Comparison of ENCODE assay signal across 23 cellular contexts in the genomic region with DNA sequence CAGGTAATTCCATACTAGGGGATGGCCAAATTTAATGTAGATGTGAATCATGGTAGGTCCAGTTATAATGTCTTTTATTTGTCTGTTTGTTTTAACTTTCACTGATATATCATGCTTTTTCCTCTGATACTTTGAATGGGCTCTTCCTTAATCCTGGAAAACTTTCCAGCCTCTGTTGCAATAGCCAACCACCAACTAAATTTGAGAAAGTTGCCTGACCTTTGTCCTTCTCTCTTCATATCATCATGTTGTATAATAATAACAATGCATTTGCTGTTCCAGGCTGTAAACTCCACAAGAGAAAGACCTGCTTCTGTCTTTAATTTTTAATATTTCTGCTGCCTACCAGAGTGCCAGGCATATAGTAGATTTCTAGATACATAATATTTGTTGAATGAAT.
DNase-seq lines count a peak whose midpoint lies in the region; ATAC-seq, FAIRE-seq and TF ChIP-seq lines count a peak whose summit lies in the region.
"Had no signal": no experiment of that assay in that cellular context is flagged by ENCODE, and none has a peak within 500 bp of the region (broad histone marks: within the 10 kb centered on the region; RNA-seq: fewer than 3 reads in every experiment).

No MANE protein-coding gene starts in this region.

- no peaks in the 10 kb centered on the region for H3K4me1 Mint-ChIP-seq in activated T-helper 1 cell treated with anti-CD3 and anti-CD28 coated beads, Interleukin-12 subunit alpha, Interleukin-12 subunit beta, Interleukin-2, Interleukin-4 antibody, amounts not matched to agents 30 ng/mL and 10 ng/mL and 1 ng/mL, durations not matched to agents 14 hours and 24 hours and 36 hours (ENCODE audit: low read depth)
- H3K4me1 Mint-ChIP-seq: B cell; CD14-positive monocyte; CD8-positive, alpha-beta memory T cell had no signal

- intact Hi-C loops in HepG2 (cut with micrococcal nuclease; ENCODE audit: unreplicated experiment): no loop called here
- intact Hi-C loops in activated T-helper 1 cell treated with anti-CD3 and anti-CD28 coated beads, Interleukin-12 subunit alpha, Interleukin-12 subunit beta, Interleukin-2, Interleukin-4 antibody, amounts not matched to agents 30 ng/mL and 10 ng/mL and 1 ng/mL, durations not matched to agents 14 hours and 24 hours and 36 hours (cut with micrococcal nuclease): no loop called here

- H3K27me3 Mint-ChIP-seq in activated T-helper 1 cell treated with anti-CD3 and anti-CD28 coated beads, Interleukin-12 subunit alpha, Interleukin-12 subunit beta, Interleukin-2, Interleukin-4 antibody, amounts not matched to agents 30 ng/mL and 10 ng/mL and 1 ng/mL, durations not matched to agents 14 hours and 24 hours and 36 hours (ENCODE audit: insufficient read depth): peaks cover 3% of the 10 kb centered on the region

- H3K27ac ChIP-seq in liver (ENCODE audit: low read depth in 1 of 2, low read length in 2 of 2) (peak overlapping the region; percentile 21 to 72), HepG2 (ENCODE audit: extremely low read length, insufficient read depth, low read length) (no peak overlapping the region), small intestine (ENCODE audit: low read depth in 1 of 2, low read length in 1 of 2) (no peak overlapping the region)
- H3K27ac ChIP-seq: 22Rv1; BLaER1 treated with 17β-estradiol and CSF1 and Interleukin-3, amounts not matched to agents 10 nM and 100 nM had no signal

- TF ChIP-seq RAD21 in liver (IDR thresholded peaks at IDR 0.05): no peak
- TF ChIP-seq RAD21 in HepG2 (CRISPR knock-in tag; IDR thresholded peaks at IDR 0.05): no peak

- BruUV-seq in HepG2 (replicated peaks; lab: Mats Ljungman, UMichigan): no TSS peak

- POLR2A ChIA-PET in HepG2 (lab: Yijun Ruan, JAX): no interaction called here

- no peak for TF ChIP-seq POLR2A in HepG2 (IDR thresholded peaks at IDR 0.05; ENCODE audit: insufficient read depth in 1 of 2, low read depth in 2 of 2, low read length in 2 of 2)

- TF ChIP-seq EP300 in HepG2 (IDR thresholded peaks at IDR 0.05; ENCODE audit: low read depth in 2 of 2, low read length in 2 of 2) (no peak), HepG2 (CRISPR knock-in tag; IDR thresholded peaks at IDR 0.05; ENCODE audit: borderline replicate concordance) (no peak)

- no peak overlapping the region for H2AFZ ChIP-seq in HepG2 (ENCODE audit: low read length)
- H2AFZ ChIP-seq: GM23338 had no signal

- H3K27me3 ChIP-seq in liver (ENCODE audit: control insufficient read depth in 4 of 4, insufficient read depth in 4 of 4, low read length in 3 of 4): no peaks in the 10 kb centered on the region
- no peaks in the 10 kb centered on the region for H3K27me3 ChIP-seq in HepG2 (ENCODE audit: control insufficient read depth in 1 of 2, insufficient read depth in 2 of 2, low read length in 2 of 2)
- H3K27me3 ChIP-seq in small intestine (ENCODE audit: control insufficient read depth in 2 of 2, insufficient read depth in 2 of 2, low read length in 2 of 2): no peaks in the 10 kb centered on the region
- H3K27me3 ChIP-seq: BLaER1 treated with 17β-estradiol and CSF1 and Interleukin-3, amounts not matched to agents 10 nM and 100 nM had no signal

- CTCF ChIA-PET in HepG2 (lab: Yijun Ruan, JAX; ENCODE audit: low intra/inter-chr PET ratio, low total read pairs): no interaction called here

- H3K4me1 ChIP-seq in liver (ENCODE audit: control insufficient read depth in 4 of 4, insufficient read depth in 4 of 4, low read length in 3 of 4): peaks cover 0 to 23% (median 11%) of the 10 kb centered on the region in 4 donors
- H3K4me1 ChIP-seq in HepG2 (ENCODE audit: insufficient read depth, low read length): no peaks in the 10 kb centered on the region
- no peaks in the 10 kb centered on the region for H3K4me1 ChIP-seq in small intestine (ENCODE audit: control insufficient read depth in 2 of 2, insufficient read depth in 1 of 2, low read depth in 1 of 2, low read length in 1 of 2)

- no peak for DNase-seq in HepG2 (ENCODE audit: low spot score)
- DNase-seq in fibroblast of peridontal ligament (ENCODE audit: extremely low read depth): peak; percentile 36
- no peak for DNase-seq in left lobe of liver (ENCODE audit: low spot score)
- DNase-seq in small intestine: peak; percentile 42
- DNase-seq in OCI-M1 (lab: John Stamatoyannopoulos, UW): no peak
- no peak for DNase-seq in activated T-helper 1 cell treated with anti-CD3 and anti-CD28 coated beads, Interleukin-12 subunit alpha, Interleukin-12 subunit beta, Interleukin-2, Interleukin-4 antibody, amounts not matched to agents 30 ng/mL and 10 ng/mL and 1 ng/mL, durations not matched to agents 14 hours and 24 hours and 36 hours (ENCODE audit: low spot score)
- DNase-seq: CD4-positive, alpha-beta T cell; CD8-positive, alpha-beta memory T cell; DMS53; DMS79 treated with DMSO at 0.1 percent for 48 hours; GF-D8; H9 had no signal

- H3K9me3 ChIP-seq in liver (ENCODE audit: control insufficient read depth in 4 of 4, low read length in 3 of 4) (no peaks in the 10 kb centered on the region), HepG2 (ENCODE audit: low read length) (no peaks in the 10 kb centered on the region), small intestine (ENCODE audit: control insufficient read depth, low read depth) (no peaks in the 10 kb centered on the region)

- no peaks in the 10 kb centered on the region for H3K9me3 Mint-ChIP-seq in activated T-helper 1 cell treated with anti-CD3 and anti-CD28 coated beads, Interleukin-12 subunit alpha, Interleukin-12 subunit beta, Interleukin-2, Interleukin-4 antibody, amounts not matched to agents 30 ng/mL and 10 ng/mL and 1 ng/mL, durations not matched to agents 14 hours and 24 hours and 36 hours
- H3K9me3 Mint-ChIP-seq: H9 had no signal

- FAIRE-seq in HepG2 (lab: Jason Lieb, UNC) (no peak), small intestine (lab: Jason Lieb, UNC) (no peak)
- FAIRE-seq: A204.1, GM12891, GM18507 had no signal

- in situ Hi-C loops in HepG2 (cut with HindIII; ENCODE audit: extremely low pct_ligation_motif_present, low pct_unique_long_range_greater_than_20kb): no loop called here

- no peak overlapping the region for H3K4me3 Mint-ChIP-seq in activated T-helper 1 cell treated with anti-CD3 and anti-CD28 coated beads, Interleukin-12 subunit alpha, Interleukin-12 subunit beta, Interleukin-2, Interleukin-4 antibody, amounts not matched to agents 30 ng/mL and 10 ng/mL and 1 ng/mL, durations not matched to agents 14 hours and 24 hours and 36 hours
- H3K4me3 Mint-ChIP-seq: B cell; CD14-positive monocyte; CD4-positive, alpha-beta T cell; CD8-positive, alpha-beta memory T cell; GM23338; H9 had no signal

- H3K4me3 ChIP-seq in liver (ENCODE audit: low read depth in 1 of 3, low read length in 3 of 3) (peak overlapping the region in 1 of 3 donors; percentile 11), HepG2 (replicated peaks in 1 of 3; ENCODE audit: insufficient read depth in 1 of 3, low read depth in 2 of 3, low read length in 3 of 3) (no peak overlapping the region), small intestine (ENCODE audit: low read depth in 1 of 2, low read length in 2 of 2) (no peak overlapping the region)
- H3K4me3 ChIP-seq: BLaER1 treated with 17β-estradiol and CSF1 and Interleukin-3, amounts not matched to agents 10 nM and 100 nM; GM23338 had no signal

- no peak overlapping the region for H3K27ac Mint-ChIP-seq in activated T-helper 1 cell treated with anti-CD3 and anti-CD28 coated beads, Interleukin-12 subunit alpha, Interleukin-12 subunit beta, Interleukin-2, Interleukin-4 antibody, amounts not matched to agents 30 ng/mL and 10 ng/mL and 1 ng/mL, durations not matched to agents 14 hours and 24 hours and 36 hours
- H3K27ac Mint-ChIP-seq: B cell; CD14-positive monocyte; CD4-positive, alpha-beta T cell; CD8-positive, alpha-beta memory T cell; GM23338 had no signal

- H3K9ac ChIP-seq in liver (ENCODE audit: low read depth in 1 of 2, low read length in 2 of 2) (no peak overlapping the region), HepG2 (ENCODE audit: insufficient read depth, low read depth, low read length) (no peak overlapping the region)
- H3K9ac ChIP-seq: BLaER1 treated with 17β-estradiol and CSF1 and Interleukin-3, amounts not matched to agents 10 nM and 100 nM had no signal

- no peak for TF ChIP-seq CTCF in liver (IDR thresholded peaks at IDR 0.05; ENCODE audit: low read depth, low read length, missing input control)
- TF ChIP-seq CTCF in HepG2 (CRISPR knock-in tag; IDR thresholded peaks at IDR 0.05): no peak

- no peaks in the 10 kb centered on the region for H3K36me3 ChIP-seq in liver (ENCODE audit: control insufficient read depth in 4 of 4, insufficient read depth in 3 of 4, low read depth in 1 of 4, low read length in 3 of 4)
- H3K36me3 ChIP-seq in HepG2 (replicated peaks in 1 of 2; ENCODE audit: control insufficient read depth in 1 of 2, insufficient read depth in 2 of 2, low read length in 2 of 2): no peaks in the 10 kb centered on the region
- H3K36me3 ChIP-seq in small intestine (ENCODE audit: control insufficient read depth in 2 of 2, insufficient read depth in 2 of 2, low read length in 2 of 2): no peaks in the 10 kb centered on the region
- H3K36me3 ChIP-seq: BLaER1 treated with 17β-estradiol and CSF1 and Interleukin-3, amounts not matched to agents 10 nM and 100 nM had no signal

- H4K20me1 ChIP-seq in HepG2 (ENCODE audit: insufficient read depth, low read length): no peaks in the 10 kb centered on the region
- H4K20me1 ChIP-seq: BLaER1 treated with 17β-estradiol and CSF1 and Interleukin-3, amounts not matched to agents 10 nM and 100 nM had no signal

- no peaks in the 10 kb centered on the region for H3K36me3 Mint-ChIP-seq in activated T-helper 1 cell treated with anti-CD3 and anti-CD28 coated beads, Interleukin-12 subunit alpha, Interleukin-12 subunit beta, Interleukin-2, Interleukin-4 antibody, amounts not matched to agents 30 ng/mL and 10 ng/mL and 1 ng/mL, durations not matched to agents 14 hours and 24 hours and 36 hours (ENCODE audit: low read depth)
- H3K36me3 Mint-ChIP-seq: CD14-positive monocyte; CD8-positive, alpha-beta memory T cell had no signal

- H3K79me2 ChIP-seq in HepG2 (ENCODE audit: insufficient read depth, low read length): no peaks in the 10 kb centered on the region

- H3K4me2 ChIP-seq in HepG2 (ENCODE audit: low read depth, low read length): no peak overlapping the region
- H3K4me2 ChIP-seq: GM23338 had no signal

- no peak for ATAC-seq in HepG2
- ATAC-seq in left lobe of liver: peak; percentile 62
- no peak for ATAC-seq in GM21717 (IDR thresholded peaks at IDR 0.05; ENCODE audit: unreplicated experiment)
- ATAC-seq: GM23338, HCT116 had no signal

TF ChIP-seq in liver, 16 proteins besides CTCF, POLR2A, EP300 and RAD21 (continues in another document):
- TF ChIP-seq, protein P1, sequence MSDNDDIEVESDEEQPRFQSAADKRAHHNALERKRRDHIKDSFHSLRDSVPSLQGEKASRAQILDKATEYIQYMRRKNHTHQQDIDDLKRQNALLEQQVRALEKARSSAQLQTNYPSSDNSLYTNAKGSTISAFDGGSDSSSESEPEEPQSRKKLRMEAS (IDR thresholded peaks at IDR 0.05): peak; percentile 19
- TF ChIP-seq HNF4A (conservative IDR thresholded peaks at IDR 0.05): peak in 1 of 2 donors; percentile 57

TF ChIP-seq in HepG2, 621 proteins besides CTCF, POLR2A, EP300 and RAD21 (continues in another document):
- no peak for TF ChIP-seq HES4 (CRISPR knock-in tag; IDR thresholded peaks at IDR 0.05; ENCODE audit: borderline replicate concordance)
- no peak for TF ChIP-seq ZFP37 (CRISPR knock-in tag; IDR thresholded peaks at IDR 0.05; ENCODE audit: borderline replicate concordance)
- TF ChIP-seq TBL1XR1 (IDR thresholded peaks at IDR 0.05; ENCODE audit: borderline replicate concordance, low read length, partially characterized antibody): no peak

Comparison
In these comparisons a context has a peak if more than half of its experiments do, and no peak if none do; other contexts are left out.
1. H3K27ac ChIP-seq: peak in liver (2 of 2); none in HepG2 (single experiment) and small intestine (0 of 2).
2. DNase-seq: peak in fibroblast of peridontal ligament (single experiment) and small intestine (single experiment); none in HepG2 (single experiment), left lobe of liver (single experiment), OCI-M1 (single experiment) and activated T-helper 1 cell treated with anti-CD3 and anti-CD28 coated beads, Interleukin-12 subunit alpha, Interleukin-12 subunit beta, Interleukin-2, Interleukin-4 antibody, amounts not matched to agents 30 ng/mL and 10 ng/mL and 1 ng/mL, durations not matched to agents 14 hours and 24 hours and 36 hours (single experiment).